In genomic region chr7:96322373-96322695, GRCh38 we compare ENCODE assay signal across 8 cellular contexts. TPM values are rescaled to one million over a fixed set of nuclear protein-coding genes. Genes with fewer than 3 reads are reported as not detected.
DNase-seq lines count a peak whose midpoint lies in the region; ATAC-seq, FAIRE-seq and TF ChIP-seq lines count a peak whose summit lies in the region.

No MANE protein-coding gene starts in this region.

- H3K27ac ChIP-seq in kidney (ENCODE audit: low read depth in 2 of 2, low read length in 2 of 2) (peak overlapping the region; percentile 98 to 99), tibial artery (peak overlapping the region; percentile 85 to 95)

- no peaks in the 10 kb centered on the region for H3K36me3 Mint-ChIP-seq in activated T-cell treated with anti-CD3 and anti-CD28 coated beads, Interleukin-2, amount 50 U/mL, for 72 hours (ENCODE audit: insufficient read depth in 2 of 2)
- no peaks in the 10 kb centered on the region for H3K36me3 Mint-ChIP-seq in activated CD8-positive, alpha-beta T cell treated with anti-CD3 and anti-CD28 coated beads for 36 hours (ENCODE audit: low read depth)

- CTCF ChIA-PET in activated CD8-positive, alpha-beta T cell treated with anti-CD3 and anti-CD28 coated beads for 36 hours (lab: Charles Lee), result no interaction called here

- no peaks in the 10 kb centered on the region for H3K36me3 ChIP-seq in kidney (ENCODE audit: control insufficient read depth in 1 of 2, insufficient read depth in 2 of 2, low read length in 2 of 2)
- no peaks in the 10 kb centered on the region for H3K36me3 ChIP-seq in tibial artery

- peak overlapping the region; percentile 94 to 96 for H3K4me3 Mint-ChIP-seq in activated T-cell treated with anti-CD3 and anti-CD28 coated beads, Interleukin-2, amount 50 U/mL, for 72 hours
- peak overlapping the region; percentile 81 for H3K4me3 Mint-ChIP-seq in activated CD8-positive, alpha-beta T cell treated with anti-CD3 and anti-CD28 coated beads for 36 hours

- H3K27me3 ChIP-seq in tibial artery, result no peaks in the 10 kb centered on the region

- intact Hi-C loops in activated CD8-positive, alpha-beta T cell treated with anti-CD3 and anti-CD28 coated beads for 36 hours (cut with micrococcal nuclease), result loop anchor here (10.0 kb wide), 1 partner anchor 512 kb away; no protein-coding TSS in a partner anchor
- intact Hi-C loops in kidney (cut with DNase I) (no loop called here), tibial artery (cut with DNase I; ENCODE audit: low total_unique reads) (no loop called here)

- no peak for TF ChIP-seq CTCF in activated CD8-positive, alpha-beta T cell treated with anti-CD3 and anti-CD28 coated beads for 36 hours (IDR thresholded peaks at IDR 0.05)
- TF ChIP-seq CTCF in kidney (IDR thresholded peaks at IDR 0.05; ENCODE audit: borderline replicate concordance, extremely low read depth, insufficient read depth) (no peak), tibial artery (IDR thresholded peaks at IDR 0.05) (no peak)

- peak overlapping the region; percentile 65 for H3K27ac Mint-ChIP-seq in activated T-cell treated with anti-CD3 and anti-CD28 coated beads, Interleukin-2, amount 50 U/mL, for 72 hours
- peak overlapping the region; percentile 84 for H3K27ac Mint-ChIP-seq in activated CD8-positive, alpha-beta T cell treated with anti-CD3 and anti-CD28 coated beads for 36 hours

- FAIRE-seq in kidney (lab: Jason Lieb, UNC), result no peak

- H3K9ac ChIP-seq in kidney (ENCODE audit: low read length in 2 of 2), result no peak overlapping the region

- DNase-seq in activated T-cell treated with anti-CD3 and anti-CD28 coated beads, Interleukin-2, amount 50 U/mL, for 72 hours, result no peak
- DNase-seq in activated T-cell treated with anti-CD3 and anti-CD28 coated beads for 4 hours, result no peak
- DNase-seq in activated CD8-positive, alpha-beta T cell treated with anti-CD3 and anti-CD28 coated beads for 36 hours, result no peak
- DNase-seq in kidney, result no peak
- no peak for DNase-seq in tibial artery
- no peak for DNase-seq in NCI-H226
- DNase-seq in NCI-H2196 (lab: John Stamatoyannopoulos, UW; ENCODE audit: unreplicated experiment), result no peak
- DNase-seq in iPS-NIHi11 (ENCODE audit: low spot score), result no peak

- POLR2A ChIA-PET in activated CD8-positive, alpha-beta T cell treated with anti-CD3 and anti-CD28 coated beads for 36 hours (lab: Charles Lee), result interaction anchor here (0.6 to 1.3 kb wide), 3 partner anchors 11 to 662 kb away, joined by 3 to 5 read pairs (median 3); no protein-coding TSS in a partner anchor

- H3K4me3 ChIP-seq in kidney (ENCODE audit: low read length in 2 of 2), result peak overlapping the region; percentile 56 to 58
- H3K4me3 ChIP-seq in tibial artery, result peak overlapping the region; percentile 78 to 84

- H3K9me3 Mint-ChIP-seq in activated T-cell treated with anti-CD3 and anti-CD28 coated beads, Interleukin-2, amount 50 U/mL, for 72 hours, result peaks cover 0 to 1% of the 10 kb centered on the region in 2 donors
- H3K9me3 Mint-ChIP-seq in activated CD8-positive, alpha-beta T cell treated with anti-CD3 and anti-CD28 coated beads for 36 hours, result no peaks in the 10 kb centered on the region

- no peak for ATAC-seq in activated T-cell treated with anti-CD3 and anti-CD28 coated beads, Interleukin-2, amount 50 U/mL, for 72 hours (replicated peaks in 1 of 2)
- ATAC-seq in activated CD8-positive, alpha-beta T cell treated with anti-CD3 and anti-CD28 coated beads for 36 hours, result no peak

- peaks cover 10 to 26% of the 10 kb centered on the region in 2 donors for H3K4me1 ChIP-seq in kidney (ENCODE audit: control insufficient read depth in 1 of 2, insufficient read depth in 1 of 2, low read depth in 1 of 2, low read length in 2 of 2)
- H3K4me1 ChIP-seq in tibial artery, result peaks cover 0 to 25% (median 12%) of the 10 kb centered on the region in 4 donors

- peaks cover 39% of the 10 kb centered on the region for H3K4me1 Mint-ChIP-seq in activated T-cell treated with anti-CD3 and anti-CD28 coated beads, Interleukin-2, amount 50 U/mL, for 72 hours (ENCODE audit: low read depth)
- peaks cover 36% of the 10 kb centered on the region for H3K4me1 Mint-ChIP-seq in activated CD8-positive, alpha-beta T cell treated with anti-CD3 and anti-CD28 coated beads for 36 hours (ENCODE audit: low read depth)

- H3K9me3 ChIP-seq in kidney (ENCODE audit: control insufficient read depth in 1 of 2, low read length in 2 of 2) (no peaks in the 10 kb centered on the region), tibial artery (no peaks in the 10 kb centered on the region)

- peaks cover 5% of the 10 kb centered on the region for H3K27me3 Mint-ChIP-seq in activated T-cell treated with anti-CD3 and anti-CD28 coated beads, Interleukin-2, amount 50 U/mL, for 72 hours (ENCODE audit: low read depth)
- peaks cover 2% of the 10 kb centered on the region for H3K27me3 Mint-ChIP-seq in activated CD8-positive, alpha-beta T cell treated with anti-CD3 and anti-CD28 coated beads for 36 hours

RNA-seq across cellular contexts. Expression of gene SLC25A13, which starts 0.4 kb away (rescaled TPM):
- 1 to 10 TPM; 6.1 to 8.4 TPM for total RNA-seq in activated T-cell treated with anti-CD3 and anti-CD28 coated beads, Interleukin-2, amount 50 U/mL, for 72 hours
- 1 to 10 TPM; 7.3 to 9.0 TPM for total RNA-seq in activated CD8-positive, alpha-beta T cell treated with anti-CD3 and anti-CD28 coated beads for 36 hours
- 32.1 TPM for total RNA-seq in kidney
- polyA plus RNA-seq in kidney (ENCODE audit: insufficient read depth, low read depth, low replicate concordance), result 23.9 TPM
